ENCODE assay signal across 8 cellular contexts in the genomic region with DNA sequence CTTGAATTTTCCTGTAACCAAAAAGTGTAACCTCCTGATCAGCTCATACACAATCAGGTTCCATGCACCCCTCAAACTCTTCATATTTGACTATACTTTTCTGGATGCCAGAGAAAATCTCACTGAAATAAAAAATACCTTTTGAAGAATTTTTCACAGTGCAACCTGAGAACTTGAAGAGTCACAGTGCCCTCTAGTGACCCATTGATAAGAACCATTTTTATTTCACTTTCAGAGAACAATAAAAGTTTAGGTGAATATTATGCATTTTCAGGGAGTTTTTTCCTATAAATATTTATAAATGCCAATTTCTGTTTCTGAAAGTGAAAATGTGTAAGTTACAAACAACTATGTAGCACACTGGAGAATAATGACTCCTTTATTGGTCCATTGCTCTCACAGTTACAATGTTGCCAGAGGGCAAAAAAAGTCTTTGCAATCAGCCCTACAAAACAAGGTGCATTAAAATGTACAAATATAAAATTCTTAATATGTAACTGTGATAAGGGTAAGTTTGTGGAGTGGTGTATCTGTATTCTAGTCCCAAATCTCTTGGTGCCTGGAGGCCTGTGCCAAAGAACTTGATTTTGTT.
DNase-seq lines count a peak whose midpoint lies in the region; ATAC-seq and TF ChIP-seq lines count a peak whose summit lies in the region.

No MANE protein-coding gene starts in this region.

- TF ChIP-seq POLR2A in tibial nerve (IDR thresholded peaks at IDR 0.05): no peak

- H3K4me3 Mint-ChIP-seq in CD4-positive, alpha-beta T cell: no peak overlapping the region

- in situ Hi-C loops in Panc1 (cut with HindIII; ENCODE audit: low pct_unique_long_range_greater_than_20kb, low sequenced_read_pairs): no loop called here

- H3K9me3 ChIP-seq in Panc1 (ENCODE audit: control insufficient read depth, insufficient read depth, low read depth, low read length) (no peaks in the 10 kb centered on the region), tibial nerve (no peaks in the 10 kb centered on the region)
- H3K9me3 ChIP-seq in CD4-positive, alpha-beta T cell (ENCODE audit: control insufficient read depth, low read length): no peaks in the 10 kb centered on the region

- TF ChIP-seq CTCF in Panc1 (IDR thresholded peaks at IDR 0.05) (peak; percentile 56; the same call in 1 of the 2 replicates), tibial nerve (IDR thresholded peaks at IDR 0.05) (peak; percentile 12 to 41 (median 34))
- TF ChIP-seq CTCF in CD4-positive, alpha-beta T cell (IDR thresholded peaks at IDR 0.05): no peak

- H3K27ac ChIP-seq in Panc1 (ENCODE audit: low read length) (no peak overlapping the region), tibial nerve (no peak overlapping the region)
- H3K27ac ChIP-seq in CD4-positive, alpha-beta T cell (ENCODE audit: low read depth, low read length): no peak overlapping the region

- no TSS peak for BruUV-seq in Panc1 (replicated peaks; lab: Mats Ljungman, UMichigan)

- DNase-seq in COLO829 (ENCODE audit: low spot score) (peak; percentile 13), H7 (peak; percentile 13), Panc1 (ENCODE audit: low read depth, low spot score) (no peak), fibroblast of the conjunctiva (ENCODE audit: low read depth) (peak; percentile 51), tibial nerve (ENCODE audit: low spot score in 2 of 2) (no peak), NCI-H187 treated with DMSO at 0.1 percent for 48 hours (lab: John Stamatoyannopoulos, UW) (no peak)
- DNase-seq in CD4-positive, alpha-beta T cell: no peak

- CTCF ChIA-PET in Panc1 (lab: Charles Lee): interaction anchor here (0.6 kb wide), 1 partner anchor 1264 kb away, joined by 3 read pairs; no protein-coding TSS in a partner anchor
- CTCF ChIA-PET in CD4-positive, alpha-beta T cell (lab: Charles Lee): no interaction called here

- intact Hi-C loops in Panc1 (cut with micrococcal nuclease; ENCODE audit: unreplicated experiment): no loop called here
- intact Hi-C loops in CD4-positive, alpha-beta T cell (cut with DNase I, micrococcal nuclease): no loop called here

- no peaks in the 10 kb centered on the region for H3K36me3 Mint-ChIP-seq in CD4-positive, alpha-beta T cell (ENCODE audit: low read depth)

- H3K36me3 ChIP-seq in H7 (replicated peaks; ENCODE audit: control insufficient read depth, insufficient read depth, low read length) (no peaks in the 10 kb centered on the region), Panc1 (ENCODE audit: control insufficient read depth, insufficient read depth, low read length) (no peaks in the 10 kb centered on the region), tibial nerve (no peaks in the 10 kb centered on the region)

- ATAC-seq in Panc1 (no peak), HG02870 (IDR thresholded peaks at IDR 0.05; ENCODE audit: unreplicated experiment) (no peak)
- ATAC-seq in CD4-positive, alpha-beta T cell (ENCODE audit: poor library complexity): no peak

- H3K4me1 ChIP-seq in Panc1 (ENCODE audit: control insufficient read depth, insufficient read depth, low read length) (no peaks in the 10 kb centered on the region), tibial nerve (peaks cover 0 to 5% (median 0%) of the 10 kb centered on the region in 4 donors)

- TF ChIP-seq EP300 in tibial nerve (IDR thresholded peaks at IDR 0.05): no peak

- H3K27me3 Mint-ChIP-seq in CD4-positive, alpha-beta T cell: no peaks in the 10 kb centered on the region

- H3K4me3 ChIP-seq in H7 (ENCODE audit: insufficient read depth, low read depth, low read length) (no peak overlapping the region), Panc1 (ENCODE audit: low read depth in 2 of 2, low read length in 2 of 2) (no peak overlapping the region), tibial nerve (no peak overlapping the region)

- H3K27ac Mint-ChIP-seq in CD4-positive, alpha-beta T cell: no peak overlapping the region

- H3K9me3 Mint-ChIP-seq in CD4-positive, alpha-beta T cell: no peaks in the 10 kb centered on the region

- H3K4me1 Mint-ChIP-seq in CD4-positive, alpha-beta T cell (ENCODE audit: low read depth): no peaks in the 10 kb centered on the region

- POLR2A ChIA-PET in Panc1 (lab: Charles Lee): no interaction called here
- POLR2A ChIA-PET in CD4-positive, alpha-beta T cell (lab: Charles Lee): no interaction called here

- H3K27me3 ChIP-seq in H7 (ENCODE audit: control insufficient read depth, insufficient read depth, low read length) (no peaks in the 10 kb centered on the region), Panc1 (ENCODE audit: control insufficient read depth, insufficient read depth, low read length) (no peaks in the 10 kb centered on the region), tibial nerve (no peaks in the 10 kb centered on the region)
- H3K27me3 ChIP-seq in CD4-positive, alpha-beta T cell (ENCODE audit: control insufficient read depth, insufficient read depth, low read length): no peaks in the 10 kb centered on the region

Comparison
In these comparisons a context has a peak if more than half of its experiments do, and no peak if none do; other contexts are left out.
1. DNase-seq: peak in COLO829 (single experiment), H7 (single experiment) and fibroblast of the conjunctiva (single experiment); none in Panc1 (single experiment), tibial nerve (0 of 2), CD4-positive, alpha-beta T cell (0 of 10) and NCI-H187 treated with DMSO at 0.1 percent for 48 hours (single experiment).